15 cellular contexts compared by ENCODE assay signal in the genomic region with DNA sequence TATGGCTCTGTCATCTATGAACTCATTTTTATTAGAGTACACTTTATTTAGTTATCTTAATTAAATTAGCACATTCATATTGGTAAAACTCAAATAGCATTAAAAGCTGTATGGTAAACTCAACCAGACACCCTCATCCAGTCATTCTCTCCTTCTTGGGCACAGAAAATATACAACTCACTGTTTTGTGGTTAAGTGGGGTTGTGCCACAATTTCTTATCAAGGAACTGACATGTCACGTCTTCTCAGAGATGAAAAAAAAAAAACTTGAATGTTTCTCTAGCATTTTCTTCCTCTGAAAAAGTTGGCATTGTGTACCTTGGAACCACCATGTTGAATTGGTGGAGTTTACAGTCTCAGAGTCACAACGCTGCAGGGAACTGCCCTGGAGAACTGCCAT.
A peak's percentile ranks its signal among the peaks of the same experiment; 100 is the strongest.
DNase-seq lines count a peak whose midpoint lies in the region.
"Had no signal": no experiment of that assay in that cellular context is flagged by ENCODE, and none has a peak within 500 bp of the region (broad histone marks: within the 10 kb centered on the region; RNA-seq: fewer than 3 reads in every experiment).

No MANE protein-coding gene starts in this region.

- DNase-seq in activated CD4-positive, alpha-beta T cell treated with anti-CD3 and anti-CD28 coated beads, Interleukin-2, amount 10 ng/mL, durations not matched to agents 24 days and 14 days = peak; percentile 11
- DNase-seq in activated CD4-positive, alpha-beta T cell treated with anti-CD3 and anti-CD28 coated beads, Interleukin-2, amount 50 U/mL, for 48 hours = no peak
- DNase-seq in MV-4-11 (lab: John Stamatoyannopoulos, UW) (peak; percentile 26), KG1 (lab: John Stamatoyannopoulos, UW) (no peak), islet precursor cell (no peak)
- DNase-seq: AML-193; Caco-2; CD4-positive, alpha-beta T cell; CD8-positive, alpha-beta T cell; DMS 273 treated with DMSO at 0.1 percent for 48 hours; DMS153; DMS53; DMS79; GF-D8 had no signal

- H3K27ac Mint-ChIP-seq in activated CD4-positive, alpha-beta T cell treated with anti-CD3 and anti-CD28 coated beads, Interleukin-2, amount 10 ng/mL, durations not matched to agents 24 days and 14 days = no peak overlapping the region
- H3K27ac Mint-ChIP-seq: B cell; CD4-positive, alpha-beta T cell; CD8-positive, alpha-beta T cell had no signal

- intact Hi-C loops in activated CD4-positive, alpha-beta T cell treated with anti-CD3 and anti-CD28 coated beads, Interleukin-2, amount 10 ng/mL, durations not matched to agents 24 days and 14 days (cut with micrococcal nuclease) = no loop called here

- no peak overlapping the region for H3K4me3 Mint-ChIP-seq in activated CD4-positive, alpha-beta T cell treated with anti-CD3 and anti-CD28 coated beads, Interleukin-2, amount 10 ng/mL, durations not matched to agents 24 days and 14 days
- H3K4me3 Mint-ChIP-seq: B cell; CD4-positive, alpha-beta T cell; CD8-positive, alpha-beta T cell had no signal

- no peaks in the 10 kb centered on the region for H3K36me3 Mint-ChIP-seq in activated CD4-positive, alpha-beta T cell treated with anti-CD3 and anti-CD28 coated beads, Interleukin-2, amount 10 ng/mL, durations not matched to agents 24 days and 14 days (ENCODE audit: low read depth)
- H3K36me3 Mint-ChIP-seq: CD8-positive, alpha-beta T cell had no signal

- H3K27me3 Mint-ChIP-seq in activated CD4-positive, alpha-beta T cell treated with anti-CD3 and anti-CD28 coated beads, Interleukin-2, amount 10 ng/mL, durations not matched to agents 24 days and 14 days = peaks cover 4% of the 10 kb centered on the region

- no peaks in the 10 kb centered on the region for H3K4me1 Mint-ChIP-seq in activated CD4-positive, alpha-beta T cell treated with anti-CD3 and anti-CD28 coated beads, Interleukin-2, amount 10 ng/mL, durations not matched to agents 24 days and 14 days
- H3K4me1 Mint-ChIP-seq: B cell had no signal

- H3K9me3 Mint-ChIP-seq in activated CD4-positive, alpha-beta T cell treated with anti-CD3 and anti-CD28 coated beads, Interleukin-2, amount 10 ng/mL, durations not matched to agents 24 days and 14 days = no peaks in the 10 kb centered on the region
- H3K9me3 Mint-ChIP-seq: CD8-positive, alpha-beta T cell had no signal

Comparison
In these comparisons a context has a peak if more than half of its experiments do, and no peak if none do; other contexts are left out.
1. DNase-seq: peak in activated CD4-positive, alpha-beta T cell treated with anti-CD3 and anti-CD28 coated beads, Interleukin-2, amount 10 ng/mL, durations not matched to agents 24 days and 14 days (single experiment) and MV-4-11 (single experiment); none in activated CD4-positive, alpha-beta T cell treated with anti-CD3 and anti-CD28 coated beads, Interleukin-2, amount 50 U/mL, for 48 hours (0 of 2), KG1 (single experiment) and islet precursor cell (single experiment).